In genomic region chr5:157164521-157164920, GRCh38 we compare ENCODE assay signal across 27 cellular contexts. TPM values are rescaled to one million over a fixed set of nuclear protein-coding genes. Genes with fewer than 3 reads are reported as not detected.
"Had no signal": no experiment of that assay in that cellular context is flagged by ENCODE, and none has a peak within 500 bp of the region (broad histone marks: within the 10 kb centered on the region; RNA-seq: fewer than 3 reads in every experiment).

No MANE protein-coding gene starts in this region.

- H3K9me3 Mint-ChIP-seq: activated naive CD8-positive, alpha-beta T cell treated with anti-CD3 and anti-CD28 coated beads, Interleukin-2, amount 50 U/mL, for 24 hours; activated T-helper 1 cell treated with anti-CD3 and anti-CD28 coated beads, Interleukin-12 subunit alpha, Interleukin-12 subunit beta, Interleukin-2, Interleukin-4 antibody, amounts not matched to agents 30 ng/mL and 10 ng/mL and 1 ng/mL, durations not matched to agents 14 hours and 24 hours and 36 hours; T-cell had no signal

- H3K27me3 Mint-ChIP-seq: activated naive CD8-positive, alpha-beta T cell treated with anti-CD3 and anti-CD28 coated beads, Interleukin-2, amount 50 U/mL, for 24 hours; T-cell had no signal

- H3K36me3 Mint-ChIP-seq: T-cell had no signal

- H3K27ac Mint-ChIP-seq: activated T-helper 1 cell treated with anti-CD3 and anti-CD28 coated beads, Interleukin-12 subunit alpha, Interleukin-12 subunit beta, Interleukin-2, Interleukin-4 antibody, amounts not matched to agents 30 ng/mL and 10 ng/mL and 1 ng/mL, durations not matched to agents 14 hours and 24 hours and 36 hours had no signal

- DNase-seq: activated CD4-positive, alpha-beta T cell treated with anti-CD3 and anti-CD28 coated beads for 48 hours; activated gamma-delta T cell; activated naive CD4-positive, alpha-beta T cell treated with anti-CD3 and anti-CD28 coated beads, Interleukin-2, amount 50 U/mL, for 16 hours; activated naive CD8-positive, alpha-beta T cell treated with anti-CD3 and anti-CD28 coated beads, Interleukin-2, amount 50 U/mL, for 24 hours; activated T-cell treated with anti-CD3 and anti-CD28 coated beads, Interleukin-2, amount 50 U/mL, for 1 hour; amniotic stem cell; body of pancreas; central memory CD4-positive, alpha-beta T cell; MV-4-11; NCI-H1092 treated with DMSO at 0.1 percent for 48 hours; NCI-H1436; NCI-H1694 treated with DMSO at 0.1 percent for 48 hours; NCI-H2029 treated with DMSO at 0.1 percent for 48 hours; NCI-H345; NCI-H510A; NCI-H526 treated with DMSO at 0.1 percent for 48 hours; NCI-H82; SIG-M5; T-cell had no signal

- ATAC-seq: body of pancreas, T-cell had no signal

- H3K4me3 Mint-ChIP-seq: activated naive CD8-positive, alpha-beta T cell treated with anti-CD3 and anti-CD28 coated beads, Interleukin-2, amount 50 U/mL, for 24 hours; activated T-helper 1 cell treated with anti-CD3 and anti-CD28 coated beads, Interleukin-12 subunit alpha, Interleukin-12 subunit beta, Interleukin-2, Interleukin-4 antibody, amounts not matched to agents 30 ng/mL and 10 ng/mL and 1 ng/mL, durations not matched to agents 14 hours and 24 hours and 36 hours; T-cell had no signal

RNA-seq across cellular contexts. Expression of gene GARIN3, which starts 1.5 kb away (rescaled TPM):
- total RNA-seq: ascending aorta; body of pancreas; bronchial epithelial cell; chondrocyte; MCF 10A; OCI-LY7; RPMI7951; T-cell; T-helper 2 cell treated with Interferon-gamma antibody and Interleukin-4, amounts not matched to agents 100 ng/mL and 5 ng/mL, for 36 hours had no signal

RNA-seq across cellular contexts. Expression of gene ITK, which starts 16.1 kb away (rescaled TPM):
- total RNA-seq: bronchial epithelial cell, chondrocyte, MCF 10A, OCI-LY7, RPMI7951 had no signal

RNA-seq across cellular contexts. Expression of gene HAVCR2, which starts 55.7 kb away (rescaled TPM):
- total RNA-seq: MCF 10A had no signal
